In the genomic region with DNA sequence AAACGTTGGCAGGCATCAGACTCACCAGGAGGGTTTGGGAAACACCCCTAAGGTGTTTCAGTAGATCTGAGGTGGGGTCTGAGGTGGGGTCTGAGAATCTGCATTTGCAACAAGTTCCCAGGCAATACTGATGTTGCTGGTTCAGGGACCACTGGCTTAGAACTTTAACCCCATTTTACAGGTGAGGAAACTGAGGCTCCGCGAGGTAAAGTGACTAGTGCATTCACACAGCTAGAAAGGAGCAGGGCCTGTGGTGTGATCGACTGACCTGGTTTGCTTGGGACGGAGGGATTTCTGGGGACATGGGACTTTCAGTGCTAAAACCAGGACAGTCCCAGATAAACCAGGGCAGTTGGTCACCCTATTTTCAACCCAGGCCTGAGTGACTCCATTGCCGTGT, we compare ENCODE assay signal across 18 cellular contexts.
DNase-seq lines count a peak whose midpoint lies in the region; ATAC-seq, FAIRE-seq and TF ChIP-seq lines count a peak whose summit lies in the region.
"Had no signal": no experiment of that assay in that cellular context is flagged by ENCODE, and none has a peak within 500 bp of the region (broad histone marks: within the 10 kb centered on the region; RNA-seq: fewer than 3 reads in every experiment).

No MANE protein-coding gene starts in this region.

- ATAC-seq in HepG2 = no peak
- no peak for ATAC-seq in right lobe of liver
- ATAC-seq: HCT116 had no signal

- in situ Hi-C loops in HepG2 (cut with HindIII; ENCODE audit: extremely low pct_ligation_motif_present, low pct_unique_long_range_greater_than_20kb) = no loop called here

- TF ChIP-seq EP300 in HepG2 (IDR thresholded peaks at IDR 0.05; ENCODE audit: low read depth in 2 of 2, low read length in 2 of 2) (no peak), HepG2 (CRISPR knock-in tag; IDR thresholded peaks at IDR 0.05; ENCODE audit: borderline replicate concordance) (no peak)

- H3K9me3 ChIP-seq in HepG2 (ENCODE audit: low read length) = no peaks in the 10 kb centered on the region
- no peaks in the 10 kb centered on the region for H3K9me3 ChIP-seq in right lobe of liver

- no peaks in the 10 kb centered on the region for H3K36me3 Mint-ChIP-seq in type B pancreatic cell
- H3K36me3 Mint-ChIP-seq: CD4-positive, alpha-beta memory T cell had no signal

- no TSS peak for BruUV-seq in HepG2 (replicated peaks; lab: Mats Ljungman, UMichigan)

- H3K79me2 ChIP-seq in HepG2 (ENCODE audit: insufficient read depth, low read length) = no peaks in the 10 kb centered on the region

- peaks cover 11% of the 10 kb centered on the region for H3K4me1 ChIP-seq in HepG2 (ENCODE audit: insufficient read depth, low read length)
- H3K4me1 ChIP-seq in right lobe of liver = no peaks in the 10 kb centered on the region

- no peak overlapping the region for H3K9ac ChIP-seq in HepG2 (ENCODE audit: insufficient read depth, low read depth, low read length)
- H3K9ac ChIP-seq: GM23248 had no signal

- 48% methylated on average over 6 of the region's 6 CpGs for WGBS in HepG2 (ENCODE audit: low lambda C conversion rate)
- WGBS in right lobe of liver (ENCODE audit: insufficient coverage, low coverage, low lambda C conversion rate, missing lambda C conversion rate) = 70% methylated on average over 2 of the region's 6 CpGs

- CTCF ChIA-PET in HepG2 (lab: Yijun Ruan, JAX; ENCODE audit: low intra/inter-chr PET ratio, low total read pairs) = no interaction called here

- H3K9me3 Mint-ChIP-seq in type B pancreatic cell = no peaks in the 10 kb centered on the region

- no peak overlapping the region for H3K27ac Mint-ChIP-seq in type B pancreatic cell
- H3K27ac Mint-ChIP-seq: CD4-positive, alpha-beta memory T cell; H9 had no signal

- peaks cover 42% of the 10 kb centered on the region for H3K27me3 Mint-ChIP-seq in type B pancreatic cell

- POLR2A ChIA-PET in HepG2 (lab: Yijun Ruan, JAX) = no interaction called here

- FAIRE-seq in HepG2 (lab: Jason Lieb, UNC) = no peak
- peak; percentile 79 for FAIRE-seq in bronchial epithelial cell (lab: Jason Lieb, UNC)
- FAIRE-seq: GM12892, GM19239 had no signal

- no peak overlapping the region for H2AFZ ChIP-seq in HepG2 (ENCODE audit: low read length)
- H2AFZ ChIP-seq: GM23248 had no signal

- no peaks in the 10 kb centered on the region for H4K20me1 ChIP-seq in HepG2 (ENCODE audit: insufficient read depth, low read length)

- DNase-seq in HepG2 (ENCODE audit: low spot score) (no peak), right lobe of liver (no peak), bronchial epithelial cell (ENCODE audit: low read depth) (no peak), type B pancreatic cell (ENCODE audit: extremely low spot score, unreplicated experiment) (peak; percentile 13), NCI-H2227 (lab: John Stamatoyannopoulos, UW; ENCODE audit: unreplicated experiment) (no peak), GM10266 (ENCODE audit: extremely low spot score) (no peak)
- DNase-seq: C1 segment of cervical spinal cord; Calu3; CD4-positive, alpha-beta memory T cell; COR-L47; DMS53; DMS79 treated with DMSO at 0.1 percent for 48 hours; GF-D8; GM23248; H9 had no signal

- peaks cover 2 to 16% of the 10 kb centered on the region in 2 experiments; a peak in 4 of 5 replicates for H3K27me3 ChIP-seq in HepG2 (ENCODE audit: control insufficient read depth in 1 of 2, insufficient read depth in 2 of 2, low read length in 2 of 2)
- no peaks in the 10 kb centered on the region for H3K27me3 ChIP-seq in right lobe of liver
- H3K27me3 ChIP-seq in bronchial epithelial cell (ENCODE audit: control insufficient read depth, insufficient read depth, low read length) = no peaks in the 10 kb centered on the region

- no peak for TF ChIP-seq RAD21 in HepG2 (CRISPR knock-in tag; IDR thresholded peaks at IDR 0.05)

- H3K36me3 ChIP-seq in HepG2 (replicated peaks in 1 of 2; ENCODE audit: control insufficient read depth in 1 of 2, insufficient read depth in 2 of 2, low read length in 2 of 2) = no peaks in the 10 kb centered on the region
- H3K36me3 ChIP-seq in right lobe of liver = no peaks in the 10 kb centered on the region
- no peaks in the 10 kb centered on the region for H3K36me3 ChIP-seq in bronchial epithelial cell (ENCODE audit: control insufficient read depth, insufficient read depth, low read length)

- TF ChIP-seq CTCF in HepG2 (CRISPR knock-in tag; IDR thresholded peaks at IDR 0.05) = no peak
- TF ChIP-seq CTCF in right lobe of liver (IDR thresholded peaks at IDR 0.05) = no peak
- TF ChIP-seq CTCF in bronchial epithelial cell (IDR thresholded peaks at IDR 0.05; ENCODE audit: insufficient read depth, low read length, severe bottlenecking) = no peak
- TF ChIP-seq CTCF in type B pancreatic cell (conservative IDR thresholded peaks at IDR 0.05) = no peak
- TF ChIP-seq CTCF in GM10266 (IDR thresholded peaks at IDR 0.05; ENCODE audit: control insufficient read depth, insufficient read depth, low read depth, missing control alignments) = no peak

- no peak for TF ChIP-seq POLR2A in HepG2 (IDR thresholded peaks at IDR 0.05; ENCODE audit: insufficient read depth in 1 of 2, low read depth in 2 of 2, low read length in 2 of 2)
- no peak for TF ChIP-seq POLR2A in right lobe of liver (IDR thresholded peaks at IDR 0.05)

- intact Hi-C loops in HepG2 (cut with micrococcal nuclease; ENCODE audit: unreplicated experiment) (no loop called here), right lobe of liver (cut with DNase I) (no loop called here)

- no peak overlapping the region for H3K27ac ChIP-seq in HepG2 (ENCODE audit: extremely low read length, insufficient read depth, low read length)
- H3K27ac ChIP-seq in right lobe of liver = no peak overlapping the region
- H3K27ac ChIP-seq: GM23248 had no signal

- no peak overlapping the region for H3K4me3 Mint-ChIP-seq in type B pancreatic cell
- H3K4me3 Mint-ChIP-seq: CD4-positive, alpha-beta memory T cell; H9 had no signal

- peaks cover 4% of the 10 kb centered on the region for H3K4me1 Mint-ChIP-seq in type B pancreatic cell (ENCODE audit: unreplicated experiment)
- H3K4me1 Mint-ChIP-seq: CD4-positive, alpha-beta memory T cell had no signal

- H3K4me3 ChIP-seq in HepG2 (replicated peaks in 1 of 3; ENCODE audit: insufficient read depth in 1 of 3, low read depth in 2 of 3, low read length in 3 of 3) = no peak overlapping the region
- H3K4me3 ChIP-seq in right lobe of liver = no peak overlapping the region
- no peak overlapping the region for H3K4me3 ChIP-seq in bronchial epithelial cell (ENCODE audit: low read depth, low read length)
- H3K4me3 ChIP-seq: GM23248 had no signal

- no peak overlapping the region for H3K4me2 ChIP-seq in HepG2 (ENCODE audit: low read depth, low read length)

TF ChIP-seq in HepG2, 621 proteins besides CTCF, POLR2A, EP300 and RAD21:
- peak; percentile 37; the same call in 1 of the 2 replicates for TF ChIP-seq ZNF629 (CRISPR knock-in tag; conservative IDR thresholded peaks at IDR 0.05)
- TF ChIP-seq ARID2 (CRISPR knock-in tag; IDR thresholded peaks at IDR 0.05; ENCODE audit: borderline replicate concordance) = no peak
TF ChIP-seq in HepG2: peak in this region for 1.
